ENCODE assay signal across 18 cellular contexts in genomic region chr6:168645326-168645725, GRCh38.
DNase-seq lines count a peak whose midpoint lies in the region; ATAC-seq and TF ChIP-seq lines count a peak whose summit lies in the region.
"Had no signal": no experiment of that assay in that cellular context is flagged by ENCODE, and none has a peak within 500 bp of the region (broad histone marks: within the 10 kb centered on the region; RNA-seq: fewer than 3 reads in every experiment).

No MANE protein-coding gene starts in this region.

- H3K9me3 ChIP-seq in neuronal stem cell (replicated peaks in 1 of 2; ENCODE audit: control insufficient read depth in 2 of 2, insufficient read depth in 1 of 2, low read depth in 1 of 2, low read length in 2 of 2): no peaks in the 10 kb centered on the region
- no peaks in the 10 kb centered on the region for H3K9me3 ChIP-seq in stomach smooth muscle (ENCODE audit: control insufficient read depth in 2 of 2, low read length in 2 of 2)
- H3K9me3 ChIP-seq: A549; BLaER1 treated with 17β-estradiol and CSF1 and Interleukin-3, amounts not matched to agents 10 nM and 100 nM; Caco-2 had no signal

- TF ChIP-seq CTCF in RWPE1 (conservative IDR thresholded peaks at IDR 0.05; ENCODE audit: low read depth): no peak

- no peak overlapping the region for H3K4me3 Mint-ChIP-seq in natural killer cell treated with Interleukin-12 subunit alpha and Interleukin-12 subunit beta and Interleukin-15 and Interleukin-18, amount 100 ng/mL, for 72 hours
- H3K4me3 Mint-ChIP-seq: B cell; CD4-positive, alpha-beta T cell; CD8-positive, alpha-beta T cell had no signal

- no peak overlapping the region for H4K91ac ChIP-seq in neuronal stem cell (ENCODE audit: low read depth, low read length, poor library complexity)

- H3K9ac ChIP-seq in neuronal stem cell (ENCODE audit: low read depth, low read length, poor library complexity) (no peak overlapping the region), stomach smooth muscle (ENCODE audit: low read length in 2 of 2) (no peak overlapping the region)
- H3K9ac ChIP-seq: BLaER1 treated with 17β-estradiol and CSF1 and Interleukin-3, amounts not matched to agents 10 nM and 100 nM had no signal

- no peak overlapping the region for H2AK5ac ChIP-seq in neuronal stem cell (ENCODE audit: low read depth, low read length)

- peak overlapping the region; percentile 59 for H3K18ac ChIP-seq in neuronal stem cell (ENCODE audit: low read length)

- no peaks in the 10 kb centered on the region for H3K79me1 ChIP-seq in neuronal stem cell (ENCODE audit: low read depth, low read length)

- H3K4me2 ChIP-seq in neuronal stem cell (ENCODE audit: insufficient read depth, low read length, poor library complexity, severe bottlenecking): no peak overlapping the region
- H3K4me2 ChIP-seq: A549; BLaER1 treated with 17β-estradiol and CSF1 and Interleukin-3, amounts not matched to agents 10 nM and 100 nM had no signal

- no peak overlapping the region for H2BK120ac ChIP-seq in neuronal stem cell (ENCODE audit: low read depth, low read length)

- H3K27me3 ChIP-seq in neuronal stem cell (ENCODE audit: control insufficient read depth in 3 of 3, insufficient read depth in 3 of 3, low read depth in 1 of 3, low read length in 3 of 3) (no peaks in the 10 kb centered on the region), stomach smooth muscle (ENCODE audit: control insufficient read depth in 1 of 2, insufficient read depth in 2 of 2, low read length in 2 of 2) (no peaks in the 10 kb centered on the region)
- H3K27me3 ChIP-seq: BLaER1 treated with 17β-estradiol and CSF1 and Interleukin-3, amounts not matched to agents 10 nM and 100 nM had no signal

- DNase-seq in RWPE1 (ENCODE audit: low spot score): no peak
- no peak for DNase-seq in neuronal stem cell (ENCODE audit: low spot score)
- DNase-seq in A172 (ENCODE audit: low spot score): no peak
- DNase-seq in natural killer cell treated with Interleukin-12 subunit alpha and Interleukin-12 subunit beta and Interleukin-15 and Interleukin-18, amount 100 ng/mL, for 72 hours (ENCODE audit: low spot score): no peak
- no peak for DNase-seq in NCI-H510A treated with DMSO at 0.1 percent for 48 hours (lab: John Stamatoyannopoulos, UW)
- DNase-seq: 8988T; AML-193; Caco-2; Calu3; CD4-positive, alpha-beta T cell; CD8-positive, alpha-beta T cell; DMS79 treated with DMSO at 0.1 percent for 48 hours; GF-D8 had no signal

- peak overlapping the region; percentile 60 for H3K27ac ChIP-seq in RWPE1
- H3K27ac ChIP-seq in neuronal stem cell (replicated peaks; ENCODE audit: low read length): no peak overlapping the region
- peak overlapping the region; percentile 37 for H3K27ac ChIP-seq in stomach smooth muscle (ENCODE audit: low read length)
- H3K27ac ChIP-seq: A549; BLaER1 treated with 17β-estradiol and CSF1 and Interleukin-3, amounts not matched to agents 10 nM and 100 nM; C4-2B had no signal

- POLR2A ChIA-PET in RWPE1 (lab: Yijun Ruan, JAX; ENCODE audit: low non-redundant PET): no interaction called here

- H3K9me3 Mint-ChIP-seq in natural killer cell treated with Interleukin-12 subunit alpha and Interleukin-12 subunit beta and Interleukin-15 and Interleukin-18, amount 100 ng/mL, for 72 hours: no peaks in the 10 kb centered on the region
- H3K9me3 Mint-ChIP-seq: CD4-positive, alpha-beta T cell; CD8-positive, alpha-beta T cell had no signal

- H3K4me1 ChIP-seq in neuronal stem cell (ENCODE audit: control insufficient read depth in 2 of 2, insufficient read depth in 1 of 2, low read depth in 1 of 2, low read length in 2 of 2) (peaks cover 0 to 5% of the 10 kb centered on the region in 2 donors), stomach smooth muscle (ENCODE audit: control insufficient read depth, insufficient read depth, low read length) (peaks cover 42% of the 10 kb centered on the region)

- H3K14ac ChIP-seq in neuronal stem cell (ENCODE audit: low read length): peak overlapping the region; percentile 49

- H2BK5ac ChIP-seq in neuronal stem cell (ENCODE audit: low read length): no peak overlapping the region

- no peak overlapping the region for H3K4ac ChIP-seq in neuronal stem cell (ENCODE audit: low read length)

- H3K4me3 ChIP-seq in neuronal stem cell (ENCODE audit: low read length in 2 of 2) (no peak overlapping the region), stomach smooth muscle (ENCODE audit: low read length in 2 of 2) (no peak overlapping the region)
- H3K4me3 ChIP-seq: A549; BLaER1 treated with 17β-estradiol and CSF1 and Interleukin-3, amounts not matched to agents 10 nM and 100 nM had no signal

- H3K27ac Mint-ChIP-seq in natural killer cell treated with Interleukin-12 subunit alpha and Interleukin-12 subunit beta and Interleukin-15 and Interleukin-18, amount 100 ng/mL, for 72 hours: no peak overlapping the region
- H3K27ac Mint-ChIP-seq: B cell; CD4-positive, alpha-beta T cell; CD8-positive, alpha-beta T cell had no signal

- CTCF ChIA-PET in RWPE1 (lab: Yijun Ruan, JAX): no interaction called here

- no CpG with 5 or more reads among the region's 9 CpGs for WGBS in neuronal stem cell (ENCODE audit: extremely low coverage in 2 of 2, insufficient read length in 2 of 2, insufficient replicate concordance in 1 of 2), 2 donors

- H3K23ac ChIP-seq in neuronal stem cell (ENCODE audit: low read depth, low read length, poor library complexity): no peak overlapping the region

- no peak for ATAC-seq in natural killer cell treated with Interleukin-12 subunit alpha and Interleukin-12 subunit beta and Interleukin-15 and Interleukin-18, amount 100 ng/mL, for 72 hours
- ATAC-seq: A549; CD8-positive, alpha-beta T cell had no signal

- no peaks in the 10 kb centered on the region for H3K4me1 Mint-ChIP-seq in natural killer cell treated with Interleukin-12 subunit alpha and Interleukin-12 subunit beta and Interleukin-15 and Interleukin-18, amount 100 ng/mL, for 72 hours (ENCODE audit: low read depth in 2 of 2)
- H3K4me1 Mint-ChIP-seq: B cell had no signal

- no peak overlapping the region for H2BK12ac ChIP-seq in neuronal stem cell (ENCODE audit: low read length)

- no peaks in the 10 kb centered on the region for H3K36me3 Mint-ChIP-seq in natural killer cell treated with Interleukin-12 subunit alpha and Interleukin-12 subunit beta and Interleukin-15 and Interleukin-18, amount 100 ng/mL, for 72 hours
- H3K36me3 Mint-ChIP-seq: CD8-positive, alpha-beta T cell had no signal

- H3K27me3 Mint-ChIP-seq in natural killer cell treated with Interleukin-12 subunit alpha and Interleukin-12 subunit beta and Interleukin-15 and Interleukin-18, amount 100 ng/mL, for 72 hours: peaks cover 0 to 13% of the 10 kb centered on the region in 2 donors
- H3K27me3 Mint-ChIP-seq: B cell had no signal

- H3K36me3 ChIP-seq in neuronal stem cell (replicated peaks in 1 of 2; ENCODE audit: control insufficient read depth in 2 of 2, insufficient read depth in 2 of 2, low read length in 2 of 2) (no peaks in the 10 kb centered on the region), stomach smooth muscle (ENCODE audit: control insufficient read depth in 2 of 2, insufficient read depth in 2 of 2, low read length in 2 of 2) (peaks cover 7 to 10% of the 10 kb centered on the region in 2 donors)
- H3K36me3 ChIP-seq: BLaER1 treated with 17β-estradiol and CSF1 and Interleukin-3, amounts not matched to agents 10 nM and 100 nM had no signal

- peak overlapping the region; percentile 30 for H2BK15ac ChIP-seq in neuronal stem cell (ENCODE audit: low read length)

- no peak overlapping the region for H2AFZ ChIP-seq in neuronal stem cell (ENCODE audit: low read length)

- no peak overlapping the region for H4K8ac ChIP-seq in neuronal stem cell (ENCODE audit: low read depth, low read length)
